ENCODE assay signal across 8 cellular contexts in genomic region chr7:99837649-99838361, GRCh38. TPM values are rescaled to one million over a fixed set of nuclear protein-coding genes. Genes with fewer than 3 reads are reported as not detected.
A peak's percentile ranks its signal among the peaks of the same experiment; 100 is the strongest.
DNase-seq lines count a peak whose midpoint lies in the region; ATAC-seq and TF ChIP-seq lines count a peak whose summit lies in the region.

No MANE protein-coding gene starts in this region.

- H3K27ac ChIP-seq in PC-9, result no peak overlapping the region

- peaks cover 3% of the 10 kb centered on the region; the same call in 1 of the 2 replicates for H4K20me1 ChIP-seq in PC-9 (ENCODE audit: insufficient read depth)

- ATAC-seq in GM19025 (IDR thresholded peaks at IDR 0.05; ENCODE audit: low read depth, unreplicated experiment) (peak; percentile 72), GM19035 (IDR thresholded peaks at IDR 0.05; ENCODE audit: unreplicated experiment) (no peak), GM21619 (IDR thresholded peaks at IDR 0.05; ENCODE audit: unreplicated experiment) (no peak)

- H3K9me2 ChIP-seq in PC-9 (ENCODE audit: insufficient read depth), result no peaks in the 10 kb centered on the region

- peaks cover 4% of the 10 kb centered on the region; the same call in 1 of the 2 replicates for H3K4me1 ChIP-seq in PC-9 (replicated peaks; ENCODE audit: insufficient read depth)

- POLR2A ChIA-PET in PC-9 (lab: Charles Lee; ENCODE audit: unreplicated experiment), result interaction anchor here (0.6 kb wide), 2 partner anchors 12 to 108 kb away, joined by 3 to 31 read pairs; no protein-coding TSS in a partner anchor

- no TSS peak for BruUV-seq in PC-9 (replicated peaks; lab: Mats Ljungman, UMichigan)

- no peaks in the 10 kb centered on the region; the same call in 1 of the 2 replicates for H3K9me3 ChIP-seq in PC-9 (ENCODE audit: insufficient read depth, low read depth)

- no peaks in the 10 kb centered on the region for H3K27me3 ChIP-seq in PC-9 (ENCODE audit: insufficient read depth, low read depth)

- peak; percentile 58 for TF ChIP-seq CTCF in PC-9 (conservative IDR thresholded peaks at IDR 0.05)

- peak overlapping the region; percentile 47 for H3K4me2 ChIP-seq in PC-9

- no peaks in the 10 kb centered on the region for H3K79me2 ChIP-seq in PC-9 (ENCODE audit: low read depth)

- peak overlapping the region; percentile 11; the same call in 1 of the 2 replicates for H2AFZ ChIP-seq in PC-9

- DNase-seq in AML-193 (lab: John Stamatoyannopoulos, UW), result peak; percentile 19 to 21
- DNase-seq in PC-9, result peak; percentile 5 to 58
- DNase-seq in kidney tubule cell (ENCODE audit: low spot score), result peak; percentile 68
- DNase-seq in globus pallidus (ENCODE audit: low spot score), result no peak
- DNase-seq in NCI-H446 (lab: John Stamatoyannopoulos, UW), result no peak

- intact Hi-C loops in PC-9 (cut with micrococcal nuclease; ENCODE audit: unreplicated experiment), result loop anchor here (1.0 to 5.0 kb wide), 3 partner anchors 207 to 275 kb away; partner anchors contain the start of gene ZSCAN25

- CTCF ChIA-PET in PC-9 (lab: Charles Lee), result interaction anchor here (0.6 to 0.7 kb wide), 6 partner anchors 85 to 414 kb away, joined by 3 to 6 read pairs (median 5); partner anchors contain the start of gene ZSCAN25

- no peaks in the 10 kb centered on the region for H3F3A ChIP-seq in PC-9 (ENCODE audit: insufficient read depth, low read depth)

- H3K36me3 ChIP-seq in PC-9 (ENCODE audit: low read depth), result no peaks in the 10 kb centered on the region

- no peak overlapping the region for H3K4me3 ChIP-seq in PC-9

RNA-seq across cellular contexts. Expression of gene CYP3A43, which starts 10.0 kb away (rescaled TPM):
- total RNA-seq in PC-9 (2021), result not detected in 2 replicates

RNA-seq across cellular contexts. Expression of gene OR2AE1, which starts 39.0 kb away (rescaled TPM):
- not detected in 2 replicates for total RNA-seq in PC-9 (2021)

RNA-seq across cellular contexts. Expression of gene CYP3A4, which starts 53.8 kb away (rescaled TPM):
- total RNA-seq in PC-9 (2021), result not detected in 2 replicates

Comparison
In these comparisons a context has a peak if more than half of its experiments do, and no peak if none do; other contexts are left out.
1. DNase-seq: peak in AML-193 (2 of 2), PC-9 (2 of 2) and kidney tubule cell (single experiment); none in globus pallidus (single experiment) and NCI-H446 (0 of 2).